ENCODE assay signal across 13 cellular contexts in genomic region chr6:98823845-98824162, GRCh38. TPM values are rescaled to one million over a fixed set of nuclear protein-coding genes. Genes with fewer than 3 reads are reported as not detected.
DNase-seq lines count a peak whose midpoint lies in the region; ATAC-seq lines count a peak whose summit lies in the region.
"Had no signal": no experiment of that assay in that cellular context is flagged by ENCODE, and none has a peak within 500 bp of the region (broad histone marks: within the 10 kb centered on the region; RNA-seq: fewer than 3 reads in every experiment).

No MANE protein-coding gene starts in this region.

- H3K9me3 Mint-ChIP-seq in activated T-cell treated with anti-CD3 and anti-CD28 coated beads, Interleukin-2, amount 50 U/mL, for 72 hours, result peaks cover 0 to 2% of the 10 kb centered on the region in 2 donors
- H3K9me3 Mint-ChIP-seq in activated naive CD8-positive, alpha-beta T cell treated with anti-CD3 and anti-CD28 coated beads, Interleukin-2, amount 10 ng/mL, durations not matched to agents 7 days and 5 days, result no peaks in the 10 kb centered on the region
- peaks cover 0 to 29% (median 3%) of the 10 kb centered on the region in 6 donors for H3K9me3 Mint-ChIP-seq in immature natural killer cell
- peaks cover 0 to 1% of the 10 kb centered on the region in 2 donors for H3K9me3 Mint-ChIP-seq in stimulated activated naive B cell treated with anti-CD40 and anti-IgM and Interleukin-4, amounts not matched to agents 10 μg/mL and 1 μg/mL and 100 μg/mL, for 72 hours

- ATAC-seq in activated T-cell treated with anti-CD3 and anti-CD28 coated beads, Interleukin-2, amount 50 U/mL, for 72 hours (replicated peaks in 1 of 2), result no peak
- ATAC-seq in activated naive CD8-positive, alpha-beta T cell treated with anti-CD3 and anti-CD28 coated beads, Interleukin-2, amount 10 ng/mL, durations not matched to agents 7 days and 5 days (ENCODE audit: low read depth), result no peak
- ATAC-seq in stimulated activated naive B cell treated with anti-CD40 and anti-IgM and Interleukin-4, amounts not matched to agents 10 μg/mL and 1 μg/mL and 100 μg/mL, for 72 hours (replicated peaks), result no peak
- ATAC-seq in GM21381 (IDR thresholded peaks at IDR 0.05; ENCODE audit: unreplicated experiment), result no peak

- H3K27ac Mint-ChIP-seq in activated T-cell treated with anti-CD3 and anti-CD28 coated beads, Interleukin-2, amount 50 U/mL, for 72 hours, result no peak overlapping the region
- no peak overlapping the region for H3K27ac Mint-ChIP-seq in activated naive CD8-positive, alpha-beta T cell treated with anti-CD3 and anti-CD28 coated beads, Interleukin-2, amount 10 ng/mL, durations not matched to agents 7 days and 5 days
- H3K27ac Mint-ChIP-seq in immature natural killer cell, result no peak overlapping the region
- peak overlapping the region; percentile 84 for H3K27ac Mint-ChIP-seq in stimulated activated naive B cell treated with anti-CD40 and anti-IgM and Interleukin-4, amounts not matched to agents 10 μg/mL and 1 μg/mL and 100 μg/mL, for 72 hours

- H3K27me3 Mint-ChIP-seq in activated T-cell treated with anti-CD3 and anti-CD28 coated beads, Interleukin-2, amount 50 U/mL, for 72 hours (ENCODE audit: low read depth), result peaks cover 86% of the 10 kb centered on the region
- H3K27me3 Mint-ChIP-seq in activated naive CD8-positive, alpha-beta T cell treated with anti-CD3 and anti-CD28 coated beads, Interleukin-2, amount 10 ng/mL, durations not matched to agents 7 days and 5 days, result peaks cover 78% of the 10 kb centered on the region
- peaks cover 28 to 49% (median 31%) of the 10 kb centered on the region in 3 donors for H3K27me3 Mint-ChIP-seq in immature natural killer cell (ENCODE audit: low read depth in 3 of 3)
- H3K27me3 Mint-ChIP-seq in stimulated activated naive B cell treated with anti-CD40 and anti-IgM and Interleukin-4, amounts not matched to agents 10 μg/mL and 1 μg/mL and 100 μg/mL, for 72 hours, result peaks cover 70 to 84% of the 10 kb centered on the region in 2 donors

- H3K4me3 Mint-ChIP-seq in activated T-cell treated with anti-CD3 and anti-CD28 coated beads, Interleukin-2, amount 50 U/mL, for 72 hours, result peak overlapping the region; percentile 75 to 85
- peak overlapping the region; percentile 59 for H3K4me3 Mint-ChIP-seq in activated naive CD8-positive, alpha-beta T cell treated with anti-CD3 and anti-CD28 coated beads, Interleukin-2, amount 10 ng/mL, durations not matched to agents 7 days and 5 days
- H3K4me3 Mint-ChIP-seq in immature natural killer cell, result peak overlapping the region in 4 of 5 donors; percentile 23 to 46 (median 40)
- H3K4me3 Mint-ChIP-seq in stimulated activated naive B cell treated with anti-CD40 and anti-IgM and Interleukin-4, amounts not matched to agents 10 μg/mL and 1 μg/mL and 100 μg/mL, for 72 hours, result peak overlapping the region; percentile 27 to 70

- DNase-seq in activated T-cell treated with anti-CD3 and anti-CD28 coated beads, Interleukin-2, amount 50 U/mL, for 72 hours, result no peak
- no peak for DNase-seq in activated T-cell treated with anti-CD3 and anti-CD28 coated beads, Interleukin-2, amount 50 U/mL, for 1 hour
- DNase-seq in activated naive CD8-positive, alpha-beta T cell treated with anti-CD3 and anti-CD28 coated beads, Interleukin-2, amount 10 ng/mL, durations not matched to agents 7 days and 5 days, result no peak
- DNase-seq in immature natural killer cell (no peak), NCI-H1105 (lab: John Stamatoyannopoulos, UW) (no peak), RKO (ENCODE audit: low spot score) (no peak)
- DNase-seq in stimulated activated naive B cell treated with anti-CD40 and anti-IgM and Interleukin-4, amounts not matched to agents 10 μg/mL and 1 μg/mL and 100 μg/mL, for 72 hours, result no peak
- DNase-seq: foreskin melanocyte; GDM1; NCI-H1092; NK-92 treated with Interleukin-12 subunit alpha and Interleukin-12 subunit beta, amount 100 ng/mL, for 24 hours; stimulated activated CD4-positive, alpha-beta T cell treated with anti-CD3 and anti-CD28 coated beads, Interleukin-12 subunit alpha, Interleukin-12 subunit beta, amount 100 ng/mL, for 4 hours had no signal

- POLR2A ChIA-PET in activated naive CD8-positive, alpha-beta T cell treated with anti-CD3 and anti-CD28 coated beads, Interleukin-2, amount 10 ng/mL, durations not matched to agents 7 days and 5 days (lab: Charles Lee), result no interaction called here

- peaks cover 1 to 6% of the 10 kb centered on the region in 2 donors for H3K36me3 Mint-ChIP-seq in activated T-cell treated with anti-CD3 and anti-CD28 coated beads, Interleukin-2, amount 50 U/mL, for 72 hours (ENCODE audit: insufficient read depth in 2 of 2)
- H3K36me3 Mint-ChIP-seq in activated naive CD8-positive, alpha-beta T cell treated with anti-CD3 and anti-CD28 coated beads, Interleukin-2, amount 10 ng/mL, durations not matched to agents 7 days and 5 days, result no peaks in the 10 kb centered on the region
- H3K36me3 Mint-ChIP-seq in immature natural killer cell, result peaks cover 0 to 12% (median 0%) of the 10 kb centered on the region in 3 donors
- peaks cover 0 to 6% of the 10 kb centered on the region in 2 donors for H3K36me3 Mint-ChIP-seq in stimulated activated naive B cell treated with anti-CD40 and anti-IgM and Interleukin-4, amounts not matched to agents 10 μg/mL and 1 μg/mL and 100 μg/mL, for 72 hours

- H3K4me1 Mint-ChIP-seq in activated T-cell treated with anti-CD3 and anti-CD28 coated beads, Interleukin-2, amount 50 U/mL, for 72 hours (ENCODE audit: low read depth), result peaks cover 42% of the 10 kb centered on the region
- peaks cover 14% of the 10 kb centered on the region for H3K4me1 Mint-ChIP-seq in activated naive CD8-positive, alpha-beta T cell treated with anti-CD3 and anti-CD28 coated beads, Interleukin-2, amount 10 ng/mL, durations not matched to agents 7 days and 5 days
- H3K4me1 Mint-ChIP-seq in immature natural killer cell, result peaks cover 9 to 13% of the 10 kb centered on the region in 2 donors
- H3K4me1 Mint-ChIP-seq in stimulated activated naive B cell treated with anti-CD40 and anti-IgM and Interleukin-4, amounts not matched to agents 10 μg/mL and 1 μg/mL and 100 μg/mL, for 72 hours, result peaks cover 16 to 31% of the 10 kb centered on the region in 2 donors

RNA-seq across cellular contexts. Expression of gene POU3F2, which starts 10.6 kb away (rescaled TPM):
- total RNA-seq in activated T-cell treated with anti-CD3 and anti-CD28 coated beads, Interleukin-2, amount 50 U/mL, for 72 hours, result not detected
- not detected for total RNA-seq in activated naive CD8-positive, alpha-beta T cell treated with anti-CD3 and anti-CD28 coated beads, Interleukin-2, amount 10 ng/mL, durations not matched to agents 7 days and 5 days
- polyA plus RNA-seq in immature natural killer cell, result not detected
